ENCODE assay signal across 7 cellular contexts in genomic region chr16:19804538-19805323, GRCh38.
DNase-seq lines count a peak whose midpoint lies in the region; ATAC-seq and TF ChIP-seq lines count a peak whose summit lies in the region.

No MANE protein-coding gene starts in this region.

- H3K36me3 ChIP-seq in MM.1S (replicated peaks; ENCODE audit: insufficient read depth, low read length) (no peaks in the 10 kb centered on the region), PC-3 (ENCODE audit: low read depth, low read length) (no peaks in the 10 kb centered on the region), ascending aorta (no peaks in the 10 kb centered on the region), uterus (no peaks in the 10 kb centered on the region)

- H3K27ac ChIP-seq in MM.1S (ENCODE audit: low read length), result no peak overlapping the region
- H3K27ac ChIP-seq in PC-3 (ENCODE audit: low read length), result peak overlapping the region; percentile 68
- H3K27ac ChIP-seq in ascending aorta, result no peak overlapping the region
- peak overlapping the region; percentile 3 to 44 for H3K27ac ChIP-seq in uterus

- no peak for TF ChIP-seq CTCF in MM.1S (IDR thresholded peaks at IDR 0.05; ENCODE audit: low read length)
- TF ChIP-seq CTCF in PC-3 (conservative IDR thresholded peaks at IDR 0.05; ENCODE audit: low read depth, low read length), result no peak
- no peak for TF ChIP-seq CTCF in ascending aorta (IDR thresholded peaks at IDR 0.05)
- no peak for TF ChIP-seq CTCF in uterus (IDR thresholded peaks at IDR 0.05)

- POLR2A ChIA-PET in PC-3 (lab: Charles Lee; ENCODE audit: unreplicated experiment), result no interaction called here

- peak; percentile 81 for ATAC-seq in PC-3
- no peak for ATAC-seq in GM19463 (IDR thresholded peaks at IDR 0.05; ENCODE audit: unreplicated experiment)

- H3K4me1 ChIP-seq in MM.1S (ENCODE audit: low read length) (no peaks in the 10 kb centered on the region), PC-3 (ENCODE audit: insufficient read depth, low read length) (peaks cover 20% of the 10 kb centered on the region), ascending aorta (peaks cover 0 to 9% of the 10 kb centered on the region in 2 donors), uterus (no peaks in the 10 kb centered on the region)

- H3K9ac ChIP-seq in MM.1S (ENCODE audit: low read length), result no peak overlapping the region
- no peak overlapping the region for H3K9ac ChIP-seq in PC-3 (ENCODE audit: low read length)

- CTCF ChIA-PET in PC-3 (lab: Charles Lee), result no interaction called here

- BruUV-seq in PC-3 (replicated peaks; lab: Mats Ljungman, UMichigan), result no TSS peak

- H3K27me3 ChIP-seq in MM.1S (replicated peaks; ENCODE audit: insufficient read depth, low read length), result no peaks in the 10 kb centered on the region
- H3K27me3 ChIP-seq in PC-3 (ENCODE audit: low read length), result no peaks in the 10 kb centered on the region
- H3K27me3 ChIP-seq in ascending aorta, result no peaks in the 10 kb centered on the region
- H3K27me3 ChIP-seq in uterus, result no peaks in the 10 kb centered on the region

- TF ChIP-seq POLR2A in uterus (IDR thresholded peaks at IDR 0.05), result no peak

- DNase-seq in MM.1S (no peak), PC-3 (peak; percentile 82), ascending aorta (ENCODE audit: low spot score in 2 of 2) (peak; percentile 14 to 65), lung microvascular endothelial cell (ENCODE audit: low read depth in 2 of 2) (peak; percentile 93 to 99), uterus (peak in 1 of 2 donors; percentile 69), AG08396 (ENCODE audit: low spot score) (no peak)

- intact Hi-C loops in PC-3 (cut with micrococcal nuclease) (no loop called here), ascending aorta (cut with DNase I) (no loop called here), uterus (cut with DNase I; ENCODE audit: low total_unique reads) (no loop called here)

- H3K79me2 ChIP-seq in MM.1S (ENCODE audit: low read length) (no peaks in the 10 kb centered on the region), PC-3 (ENCODE audit: low read length) (no peaks in the 10 kb centered on the region)

- H3K9me3 ChIP-seq in MM.1S (replicated peaks; ENCODE audit: insufficient read depth, low read length), result no peaks in the 10 kb centered on the region
- H3K9me3 ChIP-seq in PC-3 (ENCODE audit: low read length), result no peaks in the 10 kb centered on the region
- no peaks in the 10 kb centered on the region for H3K9me3 ChIP-seq in ascending aorta
- no peaks in the 10 kb centered on the region for H3K9me3 ChIP-seq in uterus

- no peak overlapping the region for H3K4me2 ChIP-seq in MM.1S (ENCODE audit: low read depth, low read length)
- H3K4me2 ChIP-seq in PC-3 (ENCODE audit: low read length), result peak overlapping the region; percentile 27; the same call in 1 of the 2 replicates

- H3K9me2 ChIP-seq in MM.1S (replicated peaks; ENCODE audit: insufficient read depth, low read length), result no peaks in the 10 kb centered on the region
- H3K9me2 ChIP-seq in PC-3 (replicated peaks; ENCODE audit: low read length), result no peaks in the 10 kb centered on the region

- H4K20me1 ChIP-seq in MM.1S (ENCODE audit: insufficient read depth, low read length) (no peaks in the 10 kb centered on the region), PC-3 (ENCODE audit: low read length) (no peaks in the 10 kb centered on the region)

- H3K4me3 ChIP-seq in MM.1S (ENCODE audit: low read length), result no peak overlapping the region
- H3K4me3 ChIP-seq in PC-3 (ENCODE audit: low read length), result no peak overlapping the region
- H3K4me3 ChIP-seq in ascending aorta, result no peak overlapping the region
- no peak overlapping the region for H3K4me3 ChIP-seq in uterus

- H3F3A ChIP-seq in MM.1S (ENCODE audit: insufficient read depth, low read length) (no peaks in the 10 kb centered on the region), PC-3 (ENCODE audit: low read length, unreplicated experiment) (peaks cover 4% of the 10 kb centered on the region)

- H2AFZ ChIP-seq in MM.1S (ENCODE audit: low read length) (peak overlapping the region; percentile 31; the same call in 1 of the 2 replicates), PC-3 (ENCODE audit: low read length) (peak overlapping the region; percentile 35; the same call in 1 of the 2 replicates)

Comparison
In these comparisons a context has a peak if more than half of its experiments do, and no peak if none do; other contexts are left out.
1. DNase-seq: peak in PC-3 (single experiment), ascending aorta (2 of 2) and lung microvascular endothelial cell (2 of 2); none in MM.1S (single experiment) and AG08396 (single experiment).
2. H3K27ac ChIP-seq: peak in PC-3 (single experiment) and uterus (2 of 2); none in MM.1S (single experiment) and ascending aorta (0 of 2).